Comparison of ENCODE assay signal across 15 cellular contexts in genomic region chr1:235351441-235351840, GRCh38. TPM values are rescaled to one million over a fixed set of nuclear protein-coding genes. Genes with fewer than 3 reads are reported as not detected.
A peak's percentile ranks its signal among the peaks of the same experiment; 100 is the strongest.
DNase-seq lines count a peak whose midpoint lies in the region; TF ChIP-seq lines count a peak whose summit lies in the region.
"Had no signal": no experiment of that assay in that cellular context is flagged by ENCODE, and none has a peak within 500 bp of the region (broad histone marks: within the 10 kb centered on the region; RNA-seq: fewer than 3 reads in every experiment).

No MANE protein-coding gene starts in this region.

- H3K27me3 ChIP-seq in mammary epithelial cell (ENCODE audit: insufficient read depth, low read length) = no peaks in the 10 kb centered on the region

- H3K4me3 ChIP-seq in mammary epithelial cell (replicated peaks in 1 of 3; ENCODE audit: insufficient read depth in 1 of 3, low read depth in 2 of 3, low read length in 3 of 3) = no peak overlapping the region
- H3K4me3 ChIP-seq: HAP-1 had no signal

- no peaks in the 10 kb centered on the region for H4K20me1 ChIP-seq in mammary epithelial cell (ENCODE audit: insufficient read depth, low read length)

- H3K27ac ChIP-seq in mammary epithelial cell (ENCODE audit: insufficient read depth, low read depth, low read length) = no peak overlapping the region

- no peaks in the 10 kb centered on the region for H3K9me3 ChIP-seq in mammary epithelial cell (replicated peaks; ENCODE audit: insufficient read depth, low read length)
- H3K9me3 ChIP-seq: Caco-2, HAP-1 had no signal

- H2AFZ ChIP-seq in mammary epithelial cell (ENCODE audit: low read depth, low read length) = no peak overlapping the region

- intact Hi-C loops in mammary epithelial cell (cut with micrococcal nuclease) = no loop called here

- dilution Hi-C loops in mammary epithelial cell (cut with HindIII; ENCODE audit: low sequenced_read_pairs) = no loop called here

- H3K4me2 ChIP-seq in mammary epithelial cell (ENCODE audit: insufficient read depth, low read depth, low read length) = no peak overlapping the region

- WGBS in mammary epithelial cell (ENCODE audit: low coverage, missing lambda C conversion rate) = 100% methylated on average over 3 of the region's 3 CpGs

- no peaks in the 10 kb centered on the region for H3K36me3 ChIP-seq in mammary epithelial cell (ENCODE audit: insufficient read depth, low read length)
- H3K36me3 ChIP-seq: HAP-1 had no signal

- TF ChIP-seq CTCF in mammary epithelial cell (conservative IDR thresholded peaks at IDR 0.05 in 1 of 2, IDR thresholded peaks at IDR 0.05 in 1 of 2; ENCODE audit: extremely low read depth in 1 of 2, insufficient read depth in 1 of 2, low read depth in 1 of 2, low read length in 2 of 2) (no peak), GM10266 (IDR thresholded peaks at IDR 0.05; ENCODE audit: control insufficient read depth, insufficient read depth, low read depth, missing control alignments) (no peak)

- no peaks in the 10 kb centered on the region for H3K4me1 ChIP-seq in mammary epithelial cell (ENCODE audit: insufficient read depth, low read length)
- H3K4me1 ChIP-seq: Caco-2, HAP-1 had no signal

- CTCF ChIA-PET in mammary epithelial cell (lab: Charles Lee; ENCODE audit: low non-redundant PET) = no interaction called here

- DNase-seq in NCI-H2227 (lab: John Stamatoyannopoulos, UW; ENCODE audit: unreplicated experiment) (peak; percentile 32), SK-MEL-5 (ENCODE audit: low read depth, low spot score) (peak; percentile 74), epidermal melanocyte (ENCODE audit: insufficient read length, low spot score) (peak; percentile 72), mammary epithelial cell (no peak), GM10266 (ENCODE audit: extremely low spot score) (no peak)
- no peak for DNase-seq in stimulated activated CD4-positive, alpha-beta T cell treated with anti-CD3 and anti-CD28 coated beads, Interleukin-4, amount 100 ng/mL, for 1 hour
- DNase-seq: C1 segment of cervical spinal cord; Caco-2; CD4-positive, alpha-beta memory T cell; DMS53; DMS79 treated with DMSO at 0.1 percent for 48 hours; GF-D8; GOT3; HFFc6 had no signal

- H3K79me2 ChIP-seq in mammary epithelial cell (ENCODE audit: insufficient read depth, low read length) = no peaks in the 10 kb centered on the region

- in situ Hi-C loops in SK-MEL-5 (cut with HindIII; ENCODE audit: low pct_unique_long_range_greater_than_20kb, low sequenced_read_pairs) = no loop called here
- in situ Hi-C loops in mammary epithelial cell (cut with MboI; ENCODE audit: low sequenced_read_pairs in 2 of 2) = no loop called here

- H3K9ac ChIP-seq in mammary epithelial cell (ENCODE audit: insufficient read depth, low read length) = no peak overlapping the region

- no TSS peak for BruUV-seq in mammary epithelial cell (replicated peaks; lab: Mats Ljungman, UMichigan)

RNA-seq across cellular contexts. Expression of gene TBCE, which starts 15.8 kb away (rescaled TPM):
- total RNA-seq in SK-MEL-5 (2014; rRNA removed; shearing (Covaris generic)) = 27.3 and 29.4 TPM in 2 replicates
- 14.6 and 27.1 TPM in 2 replicates for polyA plus RNA-seq in SK-MEL-5 (2015; cell fraction: cytosol; rRNA removed)
- 34.0 and 63.5 TPM in 2 replicates for polyA plus RNA-seq in SK-MEL-5 (2015; cell fraction: nucleus; rRNA removed)
- total RNA-seq in mammary epithelial cell = 10 to 100 TPM; 15.8 to 19.4 TPM
- 15.2 TPM for polyA plus RNA-seq in mammary epithelial cell
- polyA minus RNA-seq in mammary epithelial cell = 19.4 TPM

RNA-seq across cellular contexts. Expression of gene GGPS1, which starts 23.1 kb away (rescaled TPM):
- 24.1 and 24.6 TPM in 2 replicates for total RNA-seq in SK-MEL-5 (2014; rRNA removed; shearing (Covaris generic))
- polyA plus RNA-seq in SK-MEL-5 (2015; cell fraction: cytosol; rRNA removed) = 15.9 and 17.7 TPM in 2 replicates
- polyA plus RNA-seq in SK-MEL-5 (2015; cell fraction: nucleus; rRNA removed) = 12.2 and 13.3 TPM in 2 replicates
- total RNA-seq in mammary epithelial cell = 10 to 100 TPM; 35.8 to 37.9 TPM
- polyA plus RNA-seq in mammary epithelial cell = 18.0 TPM
- polyA minus RNA-seq in mammary epithelial cell = 37.6 TPM

RNA-seq across cellular contexts. Expression of gene ARID4B, which starts 23.5 kb away (rescaled TPM):
- total RNA-seq in SK-MEL-5 (2014; rRNA removed; shearing (Covaris generic)) = 13.8 and 14.1 TPM in 2 replicates
- 4.4 and 5.3 TPM in 2 replicates for polyA plus RNA-seq in SK-MEL-5 (2015; cell fraction: cytosol; rRNA removed)
- 19.7 and 33.3 TPM in 2 replicates for polyA plus RNA-seq in SK-MEL-5 (2015; cell fraction: nucleus; rRNA removed)
- 10 to 100 TPM; 20.5 to 24.6 TPM for total RNA-seq in mammary epithelial cell
- polyA plus RNA-seq in mammary epithelial cell = 4.9 TPM
- polyA minus RNA-seq in mammary epithelial cell = 121 TPM

Comparison
In these comparisons a context has a peak if more than half of its experiments do, and no peak if none do; other contexts are left out.
1. DNase-seq: peak in NCI-H2227 (single experiment), SK-MEL-5 (single experiment) and epidermal melanocyte (single experiment); none in mammary epithelial cell (single experiment), GM10266 (single experiment) and stimulated activated CD4-positive, alpha-beta T cell treated with anti-CD3 and anti-CD28 coated beads, Interleukin-4, amount 100 ng/mL, for 1 hour (single experiment).